ENCODE assay signal across 1 cellular context in genomic region chrX:51334276-51334675, GRCh38.
TF ChIP-seq lines count a peak whose summit lies in the region.

No MANE protein-coding gene starts in this region.

TF ChIP-seq in WTC11, 78 proteins besides CTCF, POLR2A, EP300 and RAD21 (continued from another document):
- TF ChIP-seq ATF2 (CRISPR knock-in tag; IDR thresholded peaks at IDR 0.05; ENCODE audit: borderline replicate concordance, low read depth) (no peak), RELA (CRISPR knock-in tag; IDR thresholded peaks at IDR 0.05; ENCODE audit: borderline replicate concordance) (no peak), E2F5 (CRISPR knock-in tag; IDR thresholded peaks at IDR 0.05) (no peak), USF2 (CRISPR knock-in tag; IDR thresholded peaks at IDR 0.05) (no peak)
